1 cellular context compared by ENCODE assay signal in genomic region chr3:16309558-16309957, GRCh38.
TF ChIP-seq lines count a peak whose summit lies in the region.

No MANE protein-coding gene starts in this region.

TF ChIP-seq in K562, 482 proteins besides CTCF, POLR2A, EP300 and RAD21 (continued from another document and continues in another):
- TF ChIP-seq ZFP30 (CRISPR knock-in tag; IDR thresholded peaks at IDR 0.05; ENCODE audit: borderline replicate concordance) (no peak), KDM1A (IDR thresholded peaks at IDR 0.05) (peak; percentile 63 to 80; a peak in 3 of 4 replicates), NEUROD1 (IDR thresholded peaks at IDR 0.05; ENCODE audit: borderline replicate concordance, low read depth, low read length, partially characterized antibody) (peak; percentile 52), CBFA2T2 (conservative IDR thresholded peaks at IDR 0.05) (0 out of 2 replicates have a peak, but pooled peaks have one; percentile 29), FOXO4 (CRISPR knock-in tag; IDR thresholded peaks at IDR 0.05) (no peak), TRIM28 (IDR thresholded peaks at IDR 0.05) (no peak), EP400 (IDR thresholded peaks at IDR 0.05) (no peak), HDAC8 (tag; IDR thresholded peaks at IDR 0.05) (no peak), SREBF2 (CRISPR knock-in tag; IDR thresholded peaks at IDR 0.05) (no peak), ZNF780A (CRISPR knock-in tag; IDR thresholded peaks at IDR 0.05) (no peak), HBP1 (CRISPR knock-in tag; IDR thresholded peaks at IDR 0.05) (no peak), TRIM24 (IDR thresholded peaks at IDR 0.05) (peak; percentile 24 to 42; a peak in 1 of 4 replicates), E2F1 (CRISPR knock-in tag; IDR thresholded peaks at IDR 0.05) (no peak), ARNT (IDR thresholded peaks at IDR 0.05) (0 out of 4 replicates have a peak, but pooled peaks of 1 of the 2 experiments have one; percentile 47), SMARCE1 (IDR thresholded peaks at IDR 0.05) (peak; percentile 98), ZNF212 (CRISPR knock-in tag; IDR thresholded peaks at IDR 0.05) (no peak), LEF1 (IDR thresholded peaks at IDR 0.05) (peak; percentile 69; the same call in 1 of the 2 replicates), TEAD2 (tag; IDR thresholded peaks at IDR 0.05) (no peak), SREBF1 (IDR thresholded peaks at IDR 0.05; ENCODE audit: borderline replicate concordance, low read depth, low read length) (no peak), MAZ (CRISPR knock-in tag; conservative IDR thresholded peaks at IDR 0.05 in 1 of 2, IDR thresholded peaks at IDR 0.05 in 1 of 2) (0 out of 4 replicates have a peak, but pooled peaks of 1 of the 2 experiments have one; percentile 26), JUND (IDR thresholded peaks at IDR 0.05; ENCODE audit: borderline replicate concordance, low read depth, low read length) (peak; percentile 99), JUND (tag; IDR thresholded peaks at IDR 0.05; ENCODE audit: borderline replicate concordance, low read depth, low read length) (peak; percentile 98), ZNF668 (CRISPR knock-in tag; IDR thresholded peaks at IDR 0.05) (no peak), EGR1 (conservative IDR thresholded peaks at IDR 0.05) (0 out of 2 replicates have a peak, but pooled peaks have one; percentile 22), FIP1L1 (IDR thresholded peaks at IDR 0.05; ENCODE audit: low read depth, low read length, poor library complexity, severe bottlenecking) (no peak), MBD2 (IDR thresholded peaks at IDR 0.05; ENCODE audit: borderline replicate concordance, low read depth) (no peak), ZBTB7A (IDR thresholded peaks at IDR 0.05; ENCODE audit: borderline replicate concordance, control insufficient read depth, low read depth, low read length) (no peak), USF2 (CRISPR knock-in tag; IDR thresholded peaks at IDR 0.05) (no peak), CEBPG (CRISPR knock-in tag; IDR thresholded peaks at IDR 0.05) (no peak), CEBPG (tag; conservative IDR thresholded peaks at IDR 0.05 in 1 of 2, IDR thresholded peaks at IDR 0.05 in 1 of 2) (no peak), SP2 (IDR thresholded peaks at IDR 0.05; ENCODE audit: extremely low read depth, low read depth, low read length, poor library complexity, severe bottlenecking) (no peak), NCOA2 (IDR thresholded peaks at IDR 0.05; ENCODE audit: partially characterized antibody in 2 of 2) (no peak), BMI1 (IDR thresholded peaks at IDR 0.05; ENCODE audit: low read length) (no peak), HDAC2 (IDR thresholded peaks at IDR 0.05) (peak; percentile 35; the same call in 1 of the 2 replicates), ZNF589 (CRISPR knock-in tag; IDR thresholded peaks at IDR 0.05; ENCODE audit: low read depth) (no peak), POLR2H (tag; IDR thresholded peaks at IDR 0.05; ENCODE audit: low read depth) (no peak), RBFOX2 (IDR thresholded peaks at IDR 0.05; ENCODE audit: low read depth, low read length) (no peak), ZFP36 (IDR thresholded peaks at IDR 0.05; ENCODE audit: low read depth, low read length, partially characterized antibody) (no peak), ZNF408 (CRISPR knock-in tag; IDR thresholded peaks at IDR 0.05; ENCODE audit: low read depth) (no peak), NFRKB (IDR thresholded peaks at IDR 0.05; ENCODE audit: low read depth) (no peak), MEF2A (IDR thresholded peaks at IDR 0.05; ENCODE audit: control insufficient read depth, low read depth, low read length) (no peak)
- TF ChIP-seq, protein P1, sequence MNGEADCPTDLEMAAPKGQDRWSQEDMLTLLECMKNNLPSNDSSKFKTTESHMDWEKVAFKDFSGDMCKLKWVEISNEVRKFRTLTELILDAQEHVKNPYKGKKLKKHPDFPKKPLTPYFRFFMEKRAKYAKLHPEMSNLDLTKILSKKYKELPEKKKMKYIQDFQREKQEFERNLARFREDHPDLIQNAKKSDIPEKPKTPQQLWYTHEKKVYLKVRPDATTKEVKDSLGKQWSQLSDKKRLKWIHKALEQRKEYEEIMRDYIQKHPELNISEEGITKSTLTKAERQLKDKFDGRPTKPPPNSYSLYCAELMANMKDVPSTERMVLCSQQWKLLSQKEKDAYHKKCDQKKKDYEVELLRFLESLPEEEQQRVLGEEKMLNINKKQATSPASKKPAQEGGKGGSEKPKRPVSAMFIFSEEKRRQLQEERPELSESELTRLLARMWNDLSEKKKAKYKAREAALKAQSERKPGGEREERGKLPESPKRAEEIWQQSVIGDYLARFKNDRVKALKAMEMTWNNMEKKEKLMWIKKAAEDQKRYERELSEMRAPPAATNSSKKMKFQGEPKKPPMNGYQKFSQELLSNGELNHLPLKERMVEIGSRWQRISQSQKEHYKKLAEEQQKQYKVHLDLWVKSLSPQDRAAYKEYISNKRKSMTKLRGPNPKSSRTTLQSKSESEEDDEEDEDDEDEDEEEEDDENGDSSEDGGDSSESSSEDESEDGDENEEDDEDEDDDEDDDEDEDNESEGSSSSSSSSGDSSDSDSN (IDR thresholded peaks at IDR 0.05; ENCODE audit: borderline replicate concordance in 1 of 2, low read depth in 2 of 2, low read length in 2 of 2) = no peak
- TF ChIP-seq, protein P2, sequence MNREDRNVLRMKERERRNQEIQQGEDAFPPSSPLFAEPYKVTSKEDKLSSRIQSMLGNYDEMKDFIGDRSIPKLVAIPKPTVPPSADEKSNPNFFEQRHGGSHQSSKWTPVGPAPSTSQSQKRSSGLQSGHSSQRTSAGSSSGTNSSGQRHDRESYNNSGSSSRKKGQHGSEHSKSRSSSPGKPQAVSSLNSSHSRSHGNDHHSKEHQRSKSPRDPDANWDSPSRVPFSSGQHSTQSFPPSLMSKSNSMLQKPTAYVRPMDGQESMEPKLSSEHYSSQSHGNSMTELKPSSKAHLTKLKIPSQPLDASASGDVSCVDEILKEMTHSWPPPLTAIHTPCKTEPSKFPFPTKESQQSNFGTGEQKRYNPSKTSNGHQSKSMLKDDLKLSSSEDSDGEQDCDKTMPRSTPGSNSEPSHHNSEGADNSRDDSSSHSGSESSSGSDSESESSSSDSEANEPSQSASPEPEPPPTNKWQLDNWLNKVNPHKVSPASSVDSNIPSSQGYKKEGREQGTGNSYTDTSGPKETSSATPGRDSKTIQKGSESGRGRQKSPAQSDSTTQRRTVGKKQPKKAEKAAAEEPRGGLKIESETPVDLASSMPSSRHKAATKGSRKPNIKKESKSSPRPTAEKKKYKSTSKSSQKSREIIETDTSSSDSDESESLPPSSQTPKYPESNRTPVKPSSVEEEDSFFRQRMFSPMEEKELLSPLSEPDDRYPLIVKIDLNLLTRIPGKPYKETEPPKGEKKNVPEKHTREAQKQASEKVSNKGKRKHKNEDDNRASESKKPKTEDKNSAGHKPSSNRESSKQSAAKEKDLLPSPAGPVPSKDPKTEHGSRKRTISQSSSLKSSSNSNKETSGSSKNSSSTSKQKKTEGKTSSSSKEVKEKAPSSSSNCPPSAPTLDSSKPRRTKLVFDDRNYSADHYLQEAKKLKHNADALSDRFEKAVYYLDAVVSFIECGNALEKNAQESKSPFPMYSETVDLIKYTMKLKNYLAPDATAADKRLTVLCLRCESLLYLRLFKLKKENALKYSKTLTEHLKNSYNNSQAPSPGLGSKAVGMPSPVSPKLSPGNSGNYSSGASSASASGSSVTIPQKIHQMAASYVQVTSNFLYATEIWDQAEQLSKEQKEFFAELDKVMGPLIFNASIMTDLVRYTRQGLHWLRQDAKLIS (CRISPR knock-in tag; IDR thresholded peaks at IDR 0.05) = no peak
- TF ChIP-seq, protein P3, sequence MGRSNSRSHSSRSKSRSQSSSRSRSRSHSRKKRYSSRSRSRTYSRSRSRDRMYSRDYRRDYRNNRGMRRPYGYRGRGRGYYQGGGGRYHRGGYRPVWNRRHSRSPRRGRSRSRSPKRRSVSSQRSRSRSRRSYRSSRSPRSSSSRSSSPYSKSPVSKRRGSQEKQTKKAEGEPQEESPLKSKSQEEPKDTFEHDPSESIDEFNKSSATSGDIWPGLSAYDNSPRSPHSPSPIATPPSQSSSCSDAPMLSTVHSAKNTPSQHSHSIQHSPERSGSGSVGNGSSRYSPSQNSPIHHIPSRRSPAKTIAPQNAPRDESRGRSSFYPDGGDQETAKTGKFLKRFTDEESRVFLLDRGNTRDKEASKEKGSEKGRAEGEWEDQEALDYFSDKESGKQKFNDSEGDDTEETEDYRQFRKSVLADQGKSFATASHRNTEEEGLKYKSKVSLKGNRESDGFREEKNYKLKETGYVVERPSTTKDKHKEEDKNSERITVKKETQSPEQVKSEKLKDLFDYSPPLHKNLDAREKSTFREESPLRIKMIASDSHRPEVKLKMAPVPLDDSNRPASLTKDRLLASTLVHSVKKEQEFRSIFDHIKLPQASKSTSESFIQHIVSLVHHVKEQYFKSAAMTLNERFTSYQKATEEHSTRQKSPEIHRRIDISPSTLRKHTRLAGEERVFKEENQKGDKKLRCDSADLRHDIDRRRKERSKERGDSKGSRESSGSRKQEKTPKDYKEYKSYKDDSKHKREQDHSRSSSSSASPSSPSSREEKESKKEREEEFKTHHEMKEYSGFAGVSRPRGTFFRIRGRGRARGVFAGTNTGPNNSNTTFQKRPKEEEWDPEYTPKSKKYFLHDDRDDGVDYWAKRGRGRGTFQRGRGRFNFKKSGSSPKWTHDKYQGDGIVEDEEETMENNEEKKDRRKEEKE (IDR thresholded peaks at IDR 0.05; ENCODE audit: borderline replicate concordance in 1 of 2, control insufficient read depth in 1 of 2, low read depth in 2 of 2, low read length in 1 of 2) = no peak
- TF ChIP-seq, protein P4, sequence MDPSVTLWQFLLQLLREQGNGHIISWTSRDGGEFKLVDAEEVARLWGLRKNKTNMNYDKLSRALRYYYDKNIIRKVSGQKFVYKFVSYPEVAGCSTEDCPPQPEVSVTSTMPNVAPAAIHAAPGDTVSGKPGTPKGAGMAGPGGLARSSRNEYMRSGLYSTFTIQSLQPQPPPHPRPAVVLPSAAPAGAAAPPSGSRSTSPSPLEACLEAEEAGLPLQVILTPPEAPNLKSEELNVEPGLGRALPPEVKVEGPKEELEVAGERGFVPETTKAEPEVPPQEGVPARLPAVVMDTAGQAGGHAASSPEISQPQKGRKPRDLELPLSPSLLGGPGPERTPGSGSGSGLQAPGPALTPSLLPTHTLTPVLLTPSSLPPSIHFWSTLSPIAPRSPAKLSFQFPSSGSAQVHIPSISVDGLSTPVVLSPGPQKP (CRISPR knock-in tag; IDR thresholded peaks at IDR 0.05) = no peak
- TF ChIP-seq, protein P5, sequence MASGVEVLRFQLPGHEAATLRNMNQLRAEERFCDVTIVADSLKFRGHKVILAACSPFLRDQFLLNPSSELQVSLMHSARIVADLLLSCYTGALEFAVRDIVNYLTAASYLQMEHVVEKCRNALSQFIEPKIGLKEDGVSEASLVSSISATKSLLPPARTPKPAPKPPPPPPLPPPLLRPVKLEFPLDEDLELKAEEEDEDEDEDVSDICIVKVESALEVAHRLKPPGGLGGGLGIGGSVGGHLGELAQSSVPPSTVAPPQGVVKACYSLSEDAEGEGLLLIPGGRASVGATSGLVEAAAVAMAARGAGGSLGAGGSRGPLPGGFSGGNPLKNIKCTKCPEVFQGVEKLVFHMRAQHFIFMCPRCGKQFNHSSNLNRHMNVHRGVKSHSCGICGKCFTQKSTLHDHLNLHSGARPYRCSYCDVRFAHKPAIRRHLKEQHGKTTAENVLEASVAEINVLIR (CRISPR knock-in tag; IDR thresholded peaks at IDR 0.05) = no peak
